ENCODE assay signal across 10 cellular contexts in the genomic region with DNA sequence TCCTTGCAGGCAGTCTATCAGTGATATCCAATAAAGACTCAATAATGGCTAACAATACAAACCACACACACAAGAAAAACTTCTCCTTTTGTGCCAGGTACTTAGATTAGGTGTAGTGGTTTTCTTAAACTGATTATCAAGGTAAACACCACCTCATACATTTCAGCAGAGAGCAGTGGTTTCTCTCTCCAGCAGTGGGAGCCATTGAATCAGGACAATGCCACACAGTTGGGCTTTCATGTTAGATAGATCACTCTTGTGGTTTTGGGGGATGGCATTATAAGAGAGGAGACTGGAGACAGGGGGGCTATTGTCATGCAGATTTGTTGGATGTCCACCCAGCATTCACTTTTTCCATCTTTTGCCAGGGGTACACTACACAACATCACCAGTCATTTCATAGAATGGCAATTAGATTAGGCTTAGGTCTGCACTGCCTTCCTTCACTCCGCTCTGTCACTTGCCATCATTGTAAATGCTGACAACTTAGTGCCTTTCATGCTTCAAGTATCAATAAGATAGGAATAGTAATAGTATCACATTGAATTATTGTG. TPM values are rescaled to one million over a fixed set of nuclear protein-coding genes. Genes with fewer than 3 reads are reported as not detected.
DNase-seq lines count a peak whose midpoint lies in the region; ATAC-seq and TF ChIP-seq lines count a peak whose summit lies in the region.
"Had no signal": no experiment of that assay in that cellular context is flagged by ENCODE, and none has a peak within 500 bp of the region (broad histone marks: within the 10 kb centered on the region; RNA-seq: fewer than 3 reads in every experiment).

No MANE protein-coding gene starts in this region.

- no peak overlapping the region for H3K4ac ChIP-seq in IMR-90 (ENCODE audit: low read depth, low read length)

- H3K79me1 ChIP-seq in IMR-90 (ENCODE audit: low read depth in 1 of 2, low read length in 2 of 2), result peaks cover 0 to 3% of the 10 kb centered on the region in 2 experiments; a peak in 1 of 4 replicates

- H3K9me3 ChIP-seq in left ventricle myocardium inferior (replicated peaks) (no peaks in the 10 kb centered on the region), right atrium auricular region (no peaks in the 10 kb centered on the region), IMR-90 (ENCODE audit: control insufficient read depth, insufficient read depth, low read length) (no peaks in the 10 kb centered on the region), testis (no peaks in the 10 kb centered on the region)
- H3K9me3 ChIP-seq: SJCRH30 had no signal

- H4K20me1 ChIP-seq in IMR-90 (ENCODE audit: insufficient read depth, low read length), result no peaks in the 10 kb centered on the region

- H2AK5ac ChIP-seq in IMR-90 (ENCODE audit: low read depth, low read length), result no peak overlapping the region

- no peak overlapping the region for H3K56ac ChIP-seq in IMR-90 (ENCODE audit: extremely low read depth, insufficient read depth, low read length)

- no peak for DNase-seq in left ventricle myocardium inferior
- no peak for DNase-seq in right atrium auricular region (ENCODE audit: low spot score)
- no peak for DNase-seq in IMR-90
- DNase-seq in dorsolateral prefrontal cortex, result no peak
- no peak for DNase-seq in kidney glomerular epithelial cell (lab: John Stamatoyannopoulos, UW)
- DNase-seq in testis, result no peak
- DNase-seq: right cardiac atrium had no signal

- ATAC-seq in IMR-90 (ENCODE audit: low read depth) (no peak), HG03095 (IDR thresholded peaks at IDR 0.05; ENCODE audit: unreplicated experiment) (no peak), HG02798 (IDR thresholded peaks at IDR 0.05; ENCODE audit: poor library complexity, unreplicated experiment) (no peak)
- ATAC-seq: right cardiac atrium had no signal

- BruUV-seq in IMR-90 (replicated peaks; lab: Mats Ljungman, UMichigan), result no TSS peak

- no peak overlapping the region for H3K14ac ChIP-seq in IMR-90 (replicated peaks; ENCODE audit: low read depth, low read length)

- dilution Hi-C loops in IMR-90 (cut with HindIII; ENCODE audit: low sequenced_read_pairs, unreplicated experiment), result no loop called here

- H3K9me1 ChIP-seq in IMR-90 (ENCODE audit: insufficient read depth, low read length), result no peaks in the 10 kb centered on the region; the same call in 1 of the 2 replicates

- TF ChIP-seq RAD21 in IMR-90 (IDR thresholded peaks at IDR 0.05; ENCODE audit: low read length), result peak; percentile 57

- no peak overlapping the region for H3K9ac ChIP-seq in IMR-90 (ENCODE audit: low read depth, low read length)

- H3K4me1 ChIP-seq in left ventricle myocardium inferior, result no peaks in the 10 kb centered on the region
- no peaks in the 10 kb centered on the region for H3K4me1 ChIP-seq in right atrium auricular region
- no peaks in the 10 kb centered on the region for H3K4me1 ChIP-seq in IMR-90 (ENCODE audit: control insufficient read depth, insufficient read depth, low read length)
- no peaks in the 10 kb centered on the region for H3K4me1 ChIP-seq in testis
- H3K4me1 ChIP-seq: SJCRH30 had no signal

- intact Hi-C loops in left ventricle myocardium inferior (cut with micrococcal nuclease) (no loop called here), IMR-90 (cut with micrococcal nuclease) (loop anchor here (1.0 kb wide), 1 partner anchor 172 kb away; no protein-coding TSS in a partner anchor), dorsolateral prefrontal cortex (cut with DNase I) (loop anchor here (1.0 to 5.0 kb wide), 3 partner anchors 169 to 294 kb away; no protein-coding TSS in a partner anchor), testis (cut with DNase I; ENCODE audit: low total_unique reads) (no loop called here)

- no peak overlapping the region for H3K27ac ChIP-seq in left ventricle myocardium inferior (replicated peaks)
- H3K27ac ChIP-seq in right atrium auricular region, result no peak overlapping the region
- no peak overlapping the region for H3K27ac ChIP-seq in IMR-90 (ENCODE audit: insufficient read depth, low read length)
- H3K27ac ChIP-seq in dorsolateral prefrontal cortex, result no peak overlapping the region
- H3K27ac ChIP-seq in testis, result no peak overlapping the region
- H3K27ac ChIP-seq: SJCRH30 had no signal

- H2AFZ ChIP-seq in IMR-90 (replicated peaks; ENCODE audit: low read length, poor library complexity), result no peak overlapping the region

- H2BK5ac ChIP-seq in IMR-90 (ENCODE audit: low read depth, low read length, poor library complexity, severe bottlenecking), result no peak overlapping the region

- H4K8ac ChIP-seq in IMR-90 (ENCODE audit: low read depth in 2 of 2, low read length in 2 of 2), result no peak overlapping the region

- H3K36me3 ChIP-seq in left ventricle myocardium inferior, result no peaks in the 10 kb centered on the region
- H3K36me3 ChIP-seq in right atrium auricular region, result no peaks in the 10 kb centered on the region
- H3K36me3 ChIP-seq in IMR-90 (ENCODE audit: control insufficient read depth, insufficient read depth, low read length), result peaks cover 2% of the 10 kb centered on the region; the same call in 1 of the 2 replicates
- no peaks in the 10 kb centered on the region for H3K36me3 ChIP-seq in testis (ENCODE audit: low read depth, missing control alignments)
- H3K36me3 ChIP-seq: SJCRH30 had no signal

- CTCF ChIA-PET in IMR-90 (lab: Yijun Ruan, JAX), result no interaction called here

- no peak overlapping the region for H2BK20ac ChIP-seq in IMR-90 (ENCODE audit: low read depth, low read length)

- no peak overlapping the region for H3K23ac ChIP-seq in IMR-90 (ENCODE audit: low read depth, low read length)

- H3K4me3 ChIP-seq in left ventricle myocardium inferior (no peak overlapping the region), right atrium auricular region (no peak overlapping the region), IMR-90 (ENCODE audit: insufficient read depth, low read depth, low read length) (no peak overlapping the region), dorsolateral prefrontal cortex (no peak overlapping the region), testis (no peak overlapping the region)
- H3K4me3 ChIP-seq: SJCRH30 had no signal

- H3K4me2 ChIP-seq in IMR-90 (ENCODE audit: low read depth, low read length), result no peak overlapping the region

- no CpG with 5 or more reads among the region's 1 CpG for WGBS in IMR-90 (ENCODE audit: extremely low coverage in 2 of 2, insufficient read length in 1 of 2), 2 experiments
- WGBS in testis, 2 donors, result 93 to 96% methylated on average over 1 of the region's 1 CpG

- H2BK120ac ChIP-seq in IMR-90 (ENCODE audit: low read depth, low read length), result no peak overlapping the region

- no peak overlapping the region for H3K18ac ChIP-seq in IMR-90 (ENCODE audit: low read depth, low read length)

- H3K27me3 ChIP-seq in left ventricle myocardium inferior (ENCODE audit: low read depth) (no peaks in the 10 kb centered on the region), right atrium auricular region (no peaks in the 10 kb centered on the region), IMR-90 (ENCODE audit: control insufficient read depth, insufficient read depth, low read length) (no peaks in the 10 kb centered on the region), dorsolateral prefrontal cortex (no peaks in the 10 kb centered on the region), testis (no peaks in the 10 kb centered on the region)
- H3K27me3 ChIP-seq: SJCRH30 had no signal

- POLR2A ChIA-PET in IMR-90 (lab: Charles Lee; ENCODE audit: unreplicated experiment), result no interaction called here

- no peak overlapping the region for H2AK9ac ChIP-seq in IMR-90 (replicated peaks; ENCODE audit: low read depth, low read length, poor library complexity)

- in situ Hi-C loops in IMR-90 (cut with MboI; ENCODE audit: low sequenced_read_pairs), result loop anchor here (10.0 kb wide), 1 partner anchor 282 kb away; no protein-coding TSS in a partner anchor

- TF ChIP-seq POLR2A in IMR-90 (IDR thresholded peaks at IDR 0.05; ENCODE audit: low read depth, low read length) (no peak), testis (IDR thresholded peaks at IDR 0.05) (no peak)

- peak; percentile 37 for TF ChIP-seq CTCF in left ventricle myocardium inferior (IDR thresholded peaks at IDR 0.05; ENCODE audit: borderline replicate concordance)
- peak in 1 of 2 donors; percentile 32 for TF ChIP-seq CTCF in right atrium auricular region (IDR thresholded peaks at IDR 0.05)
- TF ChIP-seq CTCF in IMR-90 (conservative IDR thresholded peaks at IDR 0.05; ENCODE audit: low read depth, low read length), result peak; percentile 49
- TF ChIP-seq CTCF in dorsolateral prefrontal cortex (IDR thresholded peaks at IDR 0.05 in 54 of 56, conservative IDR thresholded peaks at IDR 0.05 in 2 of 56; ENCODE audit: low read depth in 1 of 56, partially characterized antibody in 56 of 56), result peak in 55 of 56 donors; percentile 27 to 82 (median 59)
- no peak for TF ChIP-seq CTCF in testis (IDR thresholded peaks at IDR 0.05)

- H2BK15ac ChIP-seq in IMR-90 (ENCODE audit: low read depth, low read length), result no peak overlapping the region

- H4K91ac ChIP-seq in IMR-90 (ENCODE audit: insufficient read depth, low read depth, low read length), result no peak overlapping the region

- H4K5ac ChIP-seq in IMR-90 (ENCODE audit: low read depth, low read length), result no peak overlapping the region

RNA-seq across cellular contexts. Expression of a gene that starts 13.6 kb away (rescaled TPM):
- 17.8 TPM for total RNA-seq in left ventricle myocardium inferior
- 10 to 100 TPM; 14.6 to 15.8 TPM for total RNA-seq in right atrium auricular region
- 21.1 and 29.4 TPM in 2 replicates for total RNA-seq in IMR-90 (2012; rRNA removed)
- polyA plus RNA-seq in IMR-90 (2012; rRNA removed), result 37.1 and 44.5 TPM in 2 replicates
- 15.4 and 40.6 TPM in 2 replicates for polyA plus RNA-seq in IMR-90 (2012; cell fraction: cytosol; rRNA removed)
- 20.3 and 39.6 TPM in 2 replicates for polyA plus RNA-seq in IMR-90 (2012; cell fraction: nucleus; rRNA removed; ENCODE audit: low replicate concordance)
- 10 to 100 TPM in 110 of 120 experiments, 1 to 10 TPM in 10; 6.8 to 23.0 (median 14.4) TPM for total RNA-seq in dorsolateral prefrontal cortex
- 1 to 10 TPM; 3.1 to 5.9 TPM for total RNA-seq in testis
- polyA plus RNA-seq in testis (ENCODE audit: insufficient read depth, low read depth, low replicate concordance), result 3.1 TPM

RNA-seq across cellular contexts. Expression of a gene that starts 22.6 kb away (rescaled TPM):
- total RNA-seq in left ventricle myocardium inferior, result 35.1 TPM
- total RNA-seq in right atrium auricular region, result 10 to 100 TPM; 12.3 to 16.1 TPM
- 11.9 and 14.0 TPM in 2 replicates for total RNA-seq in IMR-90 (2012; rRNA removed)
- 9.3 and 9.7 TPM in 2 replicates for polyA plus RNA-seq in IMR-90 (2012; rRNA removed)
- polyA plus RNA-seq in IMR-90 (2012; cell fraction: cytosol; rRNA removed), result 4.0 and 4.1 TPM in 2 replicates
- 3.8 and 8.8 TPM in 2 replicates for polyA plus RNA-seq in IMR-90 (2012; cell fraction: nucleus; rRNA removed; ENCODE audit: low replicate concordance)
- total RNA-seq in dorsolateral prefrontal cortex, result 10 to 100 TPM; 36.7 to 99.9 (median 61.0) TPM
- total RNA-seq in testis, result 10 to 100 TPM; 38.0 to 43.4 TPM
- 49.8 TPM for polyA plus RNA-seq in testis (ENCODE audit: insufficient read depth, low read depth, low replicate concordance)

Comparison
In these comparisons a context has a peak if more than half of its experiments do, and no peak if none do; other contexts are left out.
1. CTCF ChIP-seq: peak in left ventricle myocardium inferior (single experiment), IMR-90 (single experiment) and dorsolateral prefrontal cortex (55 of 56); none in testis (0 of 3).
2. intact Hi-C loops: an anchor here in IMR-90 (1.0 kb wide) and dorsolateral prefrontal cortex (1.0 to 5.0 kb wide); none called in left ventricle myocardium inferior and testis.